ENCODE assay signal across 17 cellular contexts in genomic region chr1:206757524-206758266, GRCh38. TPM values are rescaled to one million over a fixed set of nuclear protein-coding genes. Genes with fewer than 3 reads are reported as not detected.
A peak's percentile ranks its signal among the peaks of the same experiment; 100 is the strongest.
DNase-seq lines count a peak whose midpoint lies in the region; ATAC-seq and TF ChIP-seq lines count a peak whose summit lies in the region.
"Had no signal": no experiment of that assay in that cellular context is flagged by ENCODE, and none has a peak within 500 bp of the region (broad histone marks: within the 10 kb centered on the region; RNA-seq: fewer than 3 reads in every experiment).

No MANE protein-coding gene starts in this region.

- H3K27me3 ChIP-seq in Loucy (ENCODE audit: insufficient read depth, low read length, poor library complexity, severe bottlenecking) = no peaks in the 10 kb centered on the region
- H3K27me3 ChIP-seq: neural progenitor cell, right lobe of liver had no signal

- H3K36me3 ChIP-seq in Loucy (ENCODE audit: insufficient read depth, low read length) = no peaks in the 10 kb centered on the region
- H3K36me3 ChIP-seq: lower lobe of right lung, MG63, neural progenitor cell, right lobe of liver had no signal

- H4K20me1 ChIP-seq in Loucy (ENCODE audit: insufficient read depth, low read length, poor library complexity, severe bottlenecking) = no peaks in the 10 kb centered on the region

- H3K4me3 ChIP-seq in Loucy (ENCODE audit: low read length, poor library complexity, severe bottlenecking) = peak overlapping the region; percentile 73
- H3K4me3 ChIP-seq: lower lobe of right lung, MG63, neural progenitor cell, right lobe of liver had no signal

- H2AFZ ChIP-seq in Loucy (ENCODE audit: low read length) = peak overlapping the region; percentile 26
- H2AFZ ChIP-seq: neural progenitor cell had no signal

- no peaks in the 10 kb centered on the region for H3K9me2 ChIP-seq in Loucy (replicated peaks; ENCODE audit: low read depth, low read length)

- peak overlapping the region; percentile 78 for H3K4me2 ChIP-seq in Loucy (ENCODE audit: low read depth, low read length, poor library complexity, severe bottlenecking)
- H3K4me2 ChIP-seq: neural progenitor cell had no signal

- DNase-seq in SIG-M5 treated with dmso at 0.1 percent for 504 hours (lab: John Stamatoyannopoulos, UW; ENCODE audit: unreplicated experiment) = peak; percentile 51
- DNase-seq in SIG-M5 (lab: John Stamatoyannopoulos, UW) = no peak
- peak; percentile 35 to 38 for DNase-seq in activated CD4-positive, alpha-beta T cell treated with anti-CD3 and anti-CD28 coated beads, Interleukin-2, amount 50 U/mL, for 4 hours
- no peak for DNase-seq in natural killer cell
- DNase-seq in EL = no peak
- no peak for DNase-seq in DMS153 treated with DMSO at 0.1 percent for 48 hours (lab: John Stamatoyannopoulos, UW; ENCODE audit: unreplicated experiment)
- DNase-seq: 8988T, aorta, dermis blood vessel endothelial cell, H9, lower lobe of right lung, MG63, right lobe of liver had no signal

- H3F3A ChIP-seq in Loucy (ENCODE audit: low read depth) = peaks cover 6% of the 10 kb centered on the region; the same call in 1 of the 2 replicates

- peak overlapping the region; percentile 85 for H3K9ac ChIP-seq in Loucy (ENCODE audit: low read depth, low read length, poor library complexity, severe bottlenecking)
- H3K9ac ChIP-seq: neural progenitor cell had no signal

- H3K27ac Mint-ChIP-seq in natural killer cell = no peak overlapping the region
- H3K27ac Mint-ChIP-seq: H9, neural progenitor cell had no signal

- no peak for TF ChIP-seq CTCF in Loucy (conservative IDR thresholded peaks at IDR 0.05; ENCODE audit: low read length)
- TF ChIP-seq CTCF in natural killer cell (IDR thresholded peaks at IDR 0.05) = no peak

- no peak overlapping the region for H3K4me3 Mint-ChIP-seq in natural killer cell
- H3K4me3 Mint-ChIP-seq: H9, neural progenitor cell had no signal

- ATAC-seq in natural killer cell (peak; percentile 66 to 81 (median 73)), GM21737 (IDR thresholded peaks at IDR 0.05; ENCODE audit: unreplicated experiment) (no peak)

- no peaks in the 10 kb centered on the region for H3K79me2 ChIP-seq in Loucy (ENCODE audit: insufficient read depth, low read length)

- peaks cover 12 to 17% of the 10 kb centered on the region in 2 donors for H3K27me3 Mint-ChIP-seq in natural killer cell (ENCODE audit: low read depth in 2 of 2)

- intact Hi-C loops in natural killer cell (cut with micrococcal nuclease) = no loop called here

- H3K4me1 ChIP-seq in Loucy (ENCODE audit: insufficient read depth, low read length, poor library complexity, severe bottlenecking) = peaks cover 55% of the 10 kb centered on the region
- H3K4me1 ChIP-seq: lower lobe of right lung, neural progenitor cell, right lobe of liver had no signal

- no peaks in the 10 kb centered on the region for H3K4me1 Mint-ChIP-seq in natural killer cell
- H3K4me1 Mint-ChIP-seq: H9, neural progenitor cell had no signal

- H3K9me3 Mint-ChIP-seq in natural killer cell = no peaks in the 10 kb centered on the region
- H3K9me3 Mint-ChIP-seq: H9, neural progenitor cell had no signal

- H3K9me3 ChIP-seq in Loucy (ENCODE audit: insufficient read depth, low read depth, low read length) = no peaks in the 10 kb centered on the region
- H3K9me3 ChIP-seq: lower lobe of right lung, right lobe of liver had no signal

- H3K36me3 Mint-ChIP-seq in natural killer cell = no peaks in the 10 kb centered on the region
- H3K36me3 Mint-ChIP-seq: neural progenitor cell had no signal

RNA-seq across cellular contexts. Expression of gene IL19, which starts 12.9 kb away (rescaled TPM):
- not detected for total RNA-seq in natural killer cell
- total RNA-seq: aorta, dermis blood vessel endothelial cell, H9, lower lobe of right lung, right lobe of liver, subcutaneous adipose tissue had no signal

RNA-seq across cellular contexts. Expression of gene IL10, which starts 14.6 kb away (rescaled TPM):
- 1 to 10 TPM in 1 of 3 donors, not detected in 2; 1.0 TPM for total RNA-seq in natural killer cell
- total RNA-seq: dermis blood vessel endothelial cell, H9 had no signal

Comparison
In these comparisons a context has a peak if more than half of its experiments do, and no peak if none do; other contexts are left out.
1. DNase-seq: peak in SIG-M5 treated with dmso at 0.1 percent for 504 hours (single experiment) and activated CD4-positive, alpha-beta T cell treated with anti-CD3 and anti-CD28 coated beads, Interleukin-2, amount 50 U/mL, for 4 hours (2 of 2); none in SIG-M5 (single experiment), natural killer cell (single experiment), EL (single experiment) and DMS153 treated with DMSO at 0.1 percent for 48 hours (single experiment).